29 cellular contexts compared by ENCODE assay signal in genomic region chr3:124747111-124747981, GRCh38. TPM values are rescaled to one million over a fixed set of nuclear protein-coding genes. Genes with fewer than 3 reads are reported as not detected.
DNase-seq lines count a peak whose midpoint lies in the region; ATAC-seq, FAIRE-seq and TF ChIP-seq lines count a peak whose summit lies in the region.
"Had no signal": no experiment of that assay in that cellular context is flagged by ENCODE, and none has a peak within 500 bp of the region (broad histone marks: within the 10 kb centered on the region; RNA-seq: fewer than 3 reads in every experiment).

No MANE protein-coding gene starts in this region.

- no peak overlapping the region for H3K4me3 Mint-ChIP-seq in WTC11
- no peak overlapping the region for H3K4me3 Mint-ChIP-seq in T-helper 2 cell treated with Interferon-gamma antibody and Interleukin-4, amounts not matched to agents 5 μg/mL and 100 μg/mL, for 36 hours
- H3K4me3 Mint-ChIP-seq: activated CD4-positive, alpha-beta memory T cell treated with anti-CD3 and anti-CD28 coated beads, Interleukin-2, amount 10 ng/mL, durations not matched to agents 7 days and 5 days; H9; natural killer cell treated with Interleukin-12 subunit alpha and Interleukin-12 subunit beta and Interleukin-15 and Interleukin-18, amount 100 ng/mL, for 72 hours; T-helper 17 cell had no signal

- TF ChIP-seq POLR2A in GM12891 (IDR thresholded peaks at IDR 0.05; ENCODE audit: low read depth, low read length), result peak; percentile 39; the same call in 1 of the 2 replicates
- no peak for TF ChIP-seq POLR2A in HCT116 (IDR thresholded peaks at IDR 0.05; ENCODE audit: borderline replicate concordance, extremely low read depth, insufficient read depth, insufficient read length)

- no peaks in the 10 kb centered on the region for H3K4me1 ChIP-seq in HCT116 (ENCODE audit: control insufficient read depth in 1 of 2, insufficient read depth in 2 of 2, low read length in 2 of 2)
- no peaks in the 10 kb centered on the region for H3K4me1 ChIP-seq in lung (ENCODE audit: control insufficient read depth in 2 of 2, insufficient read depth in 2 of 2, low read length in 2 of 2)
- no peaks in the 10 kb centered on the region for H3K4me1 ChIP-seq in A673 (ENCODE audit: insufficient read depth, low read length, poor library complexity, severe bottlenecking)
- H3K4me1 ChIP-seq: breast epithelium, psoas muscle, sigmoid colon, tibial nerve had no signal

- H4K20me1 ChIP-seq in HCT116 (ENCODE audit: insufficient read depth), result no peaks in the 10 kb centered on the region; the same call in 1 of the 2 replicates

- no TSS peak for BruUV-seq in HCT116 (replicated peaks; lab: Mats Ljungman, UMichigan)
- BruUV-seq in A673 (replicated peaks; lab: Mats Ljungman, UMichigan), result no TSS peak

- no peaks in the 10 kb centered on the region for H3K9me3 Mint-ChIP-seq in WTC11
- H3K9me3 Mint-ChIP-seq in T-helper 2 cell treated with Interferon-gamma antibody and Interleukin-4, amounts not matched to agents 5 μg/mL and 100 μg/mL, for 36 hours, result no peaks in the 10 kb centered on the region
- H3K9me3 Mint-ChIP-seq: activated CD4-positive, alpha-beta memory T cell treated with anti-CD3 and anti-CD28 coated beads, Interleukin-2, amount 10 ng/mL, durations not matched to agents 7 days and 5 days; activated naive CD4-positive, alpha-beta T cell treated with anti-CD3 and anti-CD28 coated beads, Interleukin-2, amount 50 U/mL, for 72 hours; natural killer cell treated with Interleukin-12 subunit alpha and Interleukin-12 subunit beta and Interleukin-15 and Interleukin-18, amount 100 ng/mL, for 72 hours had no signal

- H3K9me3 ChIP-seq in HCT116 (ENCODE audit: control insufficient read depth in 1 of 2, insufficient read depth in 1 of 2, low read depth in 1 of 2, low read length in 2 of 2), result no peaks in the 10 kb centered on the region
- H3K9me3 ChIP-seq in lung (ENCODE audit: control insufficient read depth in 2 of 2, insufficient read depth in 1 of 2, low read length in 1 of 2), result no peaks in the 10 kb centered on the region
- no peaks in the 10 kb centered on the region for H3K9me3 ChIP-seq in A673 (ENCODE audit: low read depth, low read length, poor library complexity, severe bottlenecking)
- H3K9me3 ChIP-seq: breast epithelium, psoas muscle, sigmoid colon, tibial nerve had no signal

- TF ChIP-seq RAD21 in HCT116 (IDR thresholded peaks at IDR 0.05; ENCODE audit: low read depth), result no peak

- H3K4me3 ChIP-seq in HCT116 (replicated peaks in 1 of 2; ENCODE audit: low read depth in 1 of 2, low read length in 2 of 2) (no peak overlapping the region), lung (no peak overlapping the region), A673 (ENCODE audit: low read depth, low read length, poor library complexity, severe bottlenecking) (no peak overlapping the region)
- H3K4me3 ChIP-seq: breast epithelium, hepatocyte, psoas muscle, sigmoid colon, tibial nerve had no signal

- H3K27me3 Mint-ChIP-seq in WTC11 (ENCODE audit: low read depth), result no peaks in the 10 kb centered on the region
- H3K27me3 Mint-ChIP-seq in T-helper 2 cell treated with Interferon-gamma antibody and Interleukin-4, amounts not matched to agents 5 μg/mL and 100 μg/mL, for 36 hours (ENCODE audit: low read depth), result no peaks in the 10 kb centered on the region
- H3K27me3 Mint-ChIP-seq: activated CD4-positive, alpha-beta memory T cell treated with anti-CD3 and anti-CD28 coated beads, Interleukin-2, amount 10 ng/mL, durations not matched to agents 7 days and 5 days had no signal

- no peak overlapping the region for H2AFZ ChIP-seq in HCT116 (ENCODE audit: low read depth, low read length, poor library complexity, severe bottlenecking)
- H2AFZ ChIP-seq: hepatocyte had no signal

- no peaks in the 10 kb centered on the region for H3K79me2 ChIP-seq in HCT116 (ENCODE audit: insufficient read depth, low read length)

- no peak for FAIRE-seq in GM12891 (lab: Jason Lieb, UNC)

- peak overlapping the region; percentile 74; the same call in 1 of the 2 replicates for H3K27ac Mint-ChIP-seq in WTC11
- H3K27ac Mint-ChIP-seq in T-helper 2 cell treated with Interferon-gamma antibody and Interleukin-4, amounts not matched to agents 5 μg/mL and 100 μg/mL, for 36 hours, result no peak overlapping the region
- H3K27ac Mint-ChIP-seq: activated CD4-positive, alpha-beta memory T cell treated with anti-CD3 and anti-CD28 coated beads, Interleukin-2, amount 10 ng/mL, durations not matched to agents 7 days and 5 days; activated naive CD4-positive, alpha-beta T cell treated with anti-CD3 and anti-CD28 coated beads, Interleukin-2, amount 50 U/mL, for 72 hours; H9; natural killer cell treated with Interleukin-12 subunit alpha and Interleukin-12 subunit beta and Interleukin-15 and Interleukin-18, amount 100 ng/mL, for 72 hours; T-helper 17 cell had no signal

- ATAC-seq in HCT116 (0 out of 2 replicates have a peak, but pooled peaks have one; percentile 32), WTC11 (peak; percentile 28), lung (ENCODE audit: insufficient read depth, low FRiP score) (peak; percentile 41)
- ATAC-seq: activated naive CD4-positive, alpha-beta T cell treated with anti-CD3 and anti-CD28 coated beads, Interleukin-2, amount 50 U/mL, for 72 hours; psoas muscle; T-helper 17 cell had no signal

- TF ChIP-seq CTCF in HCT116 (IDR thresholded peaks at IDR 0.05 in 2 of 3, conservative IDR thresholded peaks at IDR 0.05 in 1 of 3; ENCODE audit: borderline replicate concordance in 1 of 3, insufficient read depth in 1 of 3, low read depth in 2 of 3, low read length in 2 of 3) (no peak), WTC11 (IDR thresholded peaks at IDR 0.05) (no peak), lung (IDR thresholded peaks at IDR 0.05; ENCODE audit: control extremely low read depth, extremely low read depth) (no peak), A673 (conservative IDR thresholded peaks at IDR 0.05; ENCODE audit: low read depth, low read length) (no peak)

- WGBS in lung, 2 donors, result 84 to 90% methylated on average over 14 of the region's 14 CpGs

- intact Hi-C loops in HCT116 (cut with micrococcal nuclease), result no loop called here
- intact Hi-C loops in A673 (cut with micrococcal nuclease; ENCODE audit: unreplicated experiment), result no loop called here

- peaks cover 27% of the 10 kb centered on the region for H3K36me3 Mint-ChIP-seq in WTC11
- H3K36me3 Mint-ChIP-seq in T-helper 2 cell treated with Interferon-gamma antibody and Interleukin-4, amounts not matched to agents 5 μg/mL and 100 μg/mL, for 36 hours (ENCODE audit: low read depth), result peaks cover 14% of the 10 kb centered on the region

- H3K36me3 ChIP-seq in HCT116 (ENCODE audit: control insufficient read depth in 1 of 2, insufficient read depth in 2 of 2, low read length in 2 of 2), result peaks cover 11 to 37% of the 10 kb centered on the region in 2 experiments
- H3K36me3 ChIP-seq in lung (ENCODE audit: control insufficient read depth in 2 of 2, insufficient read depth in 2 of 2, low read length in 2 of 2), result peaks cover 19 to 27% of the 10 kb centered on the region in 2 donors
- peaks cover 48% of the 10 kb centered on the region for H3K36me3 ChIP-seq in A673 (ENCODE audit: insufficient read depth, low read length, poor library complexity, severe bottlenecking)

- H3K4me2 ChIP-seq in HCT116 (ENCODE audit: low read length), result no peak overlapping the region
- H3K4me2 ChIP-seq: hepatocyte had no signal

- H3K9ac ChIP-seq in HCT116 (ENCODE audit: low read length), result no peak overlapping the region

- H3K4me1 Mint-ChIP-seq in WTC11, result peaks cover 17% of the 10 kb centered on the region
- no peaks in the 10 kb centered on the region for H3K4me1 Mint-ChIP-seq in T-helper 2 cell treated with Interferon-gamma antibody and Interleukin-4, amounts not matched to agents 5 μg/mL and 100 μg/mL, for 36 hours (ENCODE audit: low read depth)
- H3K4me1 Mint-ChIP-seq: activated CD4-positive, alpha-beta memory T cell treated with anti-CD3 and anti-CD28 coated beads, Interleukin-2, amount 10 ng/mL, durations not matched to agents 7 days and 5 days had no signal

- RAD21 ChIA-PET in HCT116 (lab: Charles Lee; ENCODE audit: low non-redundant PET in 1 of 2, low total read pairs in 2 of 2, uncharacterized antibody in 2 of 2, unreplicated experiment in 2 of 2), result no interaction called here

- POLR2A ChIA-PET in HCT116 (lab: Charles Lee), result no interaction called here
- POLR2A ChIA-PET in WTC11 (lab: Charles Lee), result no interaction called here
- POLR2A ChIA-PET in A673 (lab: Charles Lee; ENCODE audit: low non-redundant PET), result no interaction called here

- no peaks in the 10 kb centered on the region for H3K9me2 ChIP-seq in HCT116 (ENCODE audit: insufficient read depth)

- H3K27me3 ChIP-seq in HCT116 (ENCODE audit: insufficient read depth, low read length) (no peaks in the 10 kb centered on the region), lung (ENCODE audit: control insufficient read depth, insufficient read depth) (no peaks in the 10 kb centered on the region), A673 (replicated peaks; ENCODE audit: insufficient read depth, low read depth, low read length, poor library complexity) (no peaks in the 10 kb centered on the region)
- H3K27me3 ChIP-seq: breast epithelium, hepatocyte, sigmoid colon, tibial nerve had no signal

- H3K27ac ChIP-seq in HCT116 (ENCODE audit: low read depth, low read length) (no peak overlapping the region), lung (ENCODE audit: low read depth in 1 of 2, low read length in 1 of 2) (no peak overlapping the region), A673 (ENCODE audit: low read depth, low read length, poor library complexity, severe bottlenecking) (no peak overlapping the region)
- H3K27ac ChIP-seq: breast epithelium, hepatocyte, psoas muscle, sigmoid colon, tibial nerve had no signal

- no peak for DNase-seq in GM12891 (ENCODE audit: insufficient read length, low spot score)
- DNase-seq in HCT116 (ENCODE audit: low read depth, low spot score), result no peak
- no peak for DNase-seq in WTC11 (ENCODE audit: low spot score)
- no peak for DNase-seq in lung (ENCODE audit: low spot score)
- DNase-seq in T-helper 2 cell treated with Interferon-gamma antibody and Interleukin-4, amounts not matched to agents 5 μg/mL and 100 μg/mL, for 36 hours (ENCODE audit: low spot score), result no peak
- no peak for DNase-seq in A673 (ENCODE audit: low spot score)
- no peak for DNase-seq in NCI-H1694 (lab: John Stamatoyannopoulos, UW)
- DNase-seq: activated CD4-positive, alpha-beta memory T cell treated with anti-CD3 and anti-CD28 coated beads, Interleukin-2, amount 10 ng/mL, durations not matched to agents 7 days and 5 days; activated CD4-positive, CD25-positive, alpha-beta regulatory T cell treated with anti-CD3 and anti-CD28 coated beads, Interleukin-2, amount 50 U/mL, for 72 hours; anterior cingulate cortex; C1 segment of cervical spinal cord; EL; H9; kidney glomerular epithelial cell; mammary epithelial cell; NCI-H1436; NCI-H2107; NCI-H446; occipital lobe; psoas muscle; sigmoid colon; stimulated activated CD4-positive, alpha-beta T cell treated with anti-CD3 and anti-CD28 coated beads, Interleukin-12 subunit alpha, Interleukin-12 subunit beta, amount 100 ng/mL, for 4 hours; stimulated activated CD4-positive, alpha-beta T cell treated with anti-CD3 and anti-CD28 coated beads, Interleukin-2, amount 100 ng/mL, for 48 hours; T-helper 17 cell had no signal

- CTCF ChIA-PET in HCT116 (lab: Charles Lee) (interaction anchor here (0.8 kb wide), 1 partner anchor 182 kb away, joined by 3 read pairs; no protein-coding TSS in a partner anchor), WTC11 (lab: Charles Lee) (interaction anchor here (0.8 to 1.2 kb wide), 2 partner anchors 14 to 187 kb away, joined by 3 to 5 read pairs; no protein-coding TSS in a partner anchor), A673 (lab: Charles Lee) (no interaction called here)

RNA-seq across cellular contexts. Expression of gene UMPS, which starts 17.1 kb away (rescaled TPM):
- 25.9 TPM for polyA plus RNA-seq in GM12891 (2012; ENCODE audit: low read depth, missing spikeins)
- total RNA-seq in HCT116 (2021; ENCODE audit: unreplicated experiment) (41.3 TPM), WTC11 (2021) (39.7 to 45.4 TPM (median 42.0 TPM) in 3 replicates), lung (10 to 100 TPM; 23.2 to 27.6 TPM), A673 (2021) (100 and 118 TPM in 2 replicates)
- polyA plus RNA-seq in HCT116 (2012), result 24.3 and 25.3 TPM in 2 replicates
- 10 to 100 TPM; 17.4 to 17.6 TPM for polyA plus RNA-seq in lung
